Comparison of ENCODE assay signal across 1 cellular context in genomic region chr17:72465191-72466024, GRCh38.
TF ChIP-seq lines count a peak whose summit lies in the region.

No MANE protein-coding gene starts in this region.

TF ChIP-seq in HepG2, 621 proteins besides CTCF, POLR2A, EP300 and RAD21 (continued from another document and continues in another):
- TF ChIP-seq ZBTB34 (CRISPR knock-in tag; IDR thresholded peaks at IDR 0.05) = peak; percentile 26; the same call in 1 of the 2 replicates
- TF ChIP-seq ZBTB8A (CRISPR knock-in tag; IDR thresholded peaks at IDR 0.05; ENCODE audit: borderline replicate concordance, low read depth) = no peak
- 0 out of 2 replicates have a peak, but pooled peaks have one; percentile 24 for TF ChIP-seq ZHX2 (IDR thresholded peaks at IDR 0.05; ENCODE audit: low read depth)
- no peak for TF ChIP-seq ZHX2 (CRISPR knock-in tag; IDR thresholded peaks at IDR 0.05; ENCODE audit: borderline replicate concordance)
- TF ChIP-seq ZNF7 (CRISPR knock-in tag; IDR thresholded peaks at IDR 0.05) = no peak
- TF ChIP-seq TBL1XR1 (IDR thresholded peaks at IDR 0.05; ENCODE audit: borderline replicate concordance, low read length, partially characterized antibody) = no peak
- no peak for TF ChIP-seq IKZF1 (IDR thresholded peaks at IDR 0.05)
- no peak for TF ChIP-seq PBX2 (CRISPR knock-in tag; IDR thresholded peaks at IDR 0.05)
- 0 out of 2 replicates have a peak, but pooled peaks have one; percentile 16 for TF ChIP-seq KDM4B (CRISPR knock-in tag; IDR thresholded peaks at IDR 0.05)
- TF ChIP-seq ZSCAN25 (CRISPR knock-in tag; IDR thresholded peaks at IDR 0.05) = peak; percentile 50
- no peak for TF ChIP-seq ZUFSP (CRISPR knock-in tag; IDR thresholded peaks at IDR 0.05; ENCODE audit: borderline replicate concordance)
- no peak for TF ChIP-seq ZNF737 (CRISPR knock-in tag; IDR thresholded peaks at IDR 0.05; ENCODE audit: borderline replicate concordance)
- TF ChIP-seq ZNF703 (CRISPR knock-in tag; IDR thresholded peaks at IDR 0.05; ENCODE audit: borderline replicate concordance) = no peak
- TF ChIP-seq MXD3 (CRISPR knock-in tag; IDR thresholded peaks at IDR 0.05) = peak; percentile 60; the same call in 1 of the 2 replicates
- no peak for TF ChIP-seq ZC3H13 (CRISPR knock-in tag; IDR thresholded peaks at IDR 0.05)
- TF ChIP-seq RNF2 (conservative IDR thresholded peaks at IDR 0.05; ENCODE audit: low read depth) = no peak
- TF ChIP-seq ZSCAN12 (CRISPR knock-in tag; IDR thresholded peaks at IDR 0.05) = no peak
- TF ChIP-seq POGK (CRISPR knock-in tag; conservative IDR thresholded peaks at IDR 0.05) = no peak
- no peak for TF ChIP-seq FOXC1 (CRISPR knock-in tag; IDR thresholded peaks at IDR 0.05; ENCODE audit: borderline replicate concordance)
- TF ChIP-seq PRDM15 (CRISPR knock-in tag; IDR thresholded peaks at IDR 0.05) = no peak
- TF ChIP-seq ZNF589 (CRISPR knock-in tag; conservative IDR thresholded peaks at IDR 0.05) = no peak
- no peak for TF ChIP-seq NFE2 (CRISPR knock-in tag; IDR thresholded peaks at IDR 0.05)
- TF ChIP-seq ZNF136 (CRISPR knock-in tag; IDR thresholded peaks at IDR 0.05; ENCODE audit: low read depth) = no peak
- TF ChIP-seq HOXA7 (CRISPR knock-in tag; IDR thresholded peaks at IDR 0.05) = no peak
- TF ChIP-seq THAP7 (CRISPR knock-in tag; IDR thresholded peaks at IDR 0.05) = no peak
- peak; percentile 65; the same call in 1 of the 2 replicates for TF ChIP-seq HOMEZ (CRISPR knock-in tag; IDR thresholded peaks at IDR 0.05; ENCODE audit: low read depth)
- TF ChIP-seq LCORL (IDR thresholded peaks at IDR 0.05) = no peak
- peak; percentile 67; the same call in 1 of the 2 replicates for TF ChIP-seq LCORL (CRISPR knock-in tag; IDR thresholded peaks at IDR 0.05)
- no peak for TF ChIP-seq ZNF615 (CRISPR knock-in tag; IDR thresholded peaks at IDR 0.05; ENCODE audit: borderline replicate concordance)
- no peak for TF ChIP-seq ZNF20 (CRISPR knock-in tag; IDR thresholded peaks at IDR 0.05)
- no peak for TF ChIP-seq ZFP1 (CRISPR knock-in tag; IDR thresholded peaks at IDR 0.05)
- TF ChIP-seq ZNF772 (CRISPR knock-in tag; IDR thresholded peaks at IDR 0.05) = no peak; the same call in 1 of the 2 replicates
- TF ChIP-seq TCF7 (IDR thresholded peaks at IDR 0.05; ENCODE audit: low read depth) = no peak
- TF ChIP-seq HINFP (CRISPR knock-in tag; IDR thresholded peaks at IDR 0.05; ENCODE audit: low read depth) = no peak
- peak; percentile 11; the same call in 1 of the 2 replicates for TF ChIP-seq TGIF2 (CRISPR knock-in tag; IDR thresholded peaks at IDR 0.05)
- peak; percentile 52; the same call in 1 of the 2 replicates for TF ChIP-seq ZNF576 (CRISPR knock-in tag; IDR thresholded peaks at IDR 0.05)
- peak; percentile 84; the same call in 1 of the 2 replicates for TF ChIP-seq JUNB (CRISPR knock-in tag; IDR thresholded peaks at IDR 0.05; ENCODE audit: borderline replicate concordance)
- TF ChIP-seq ZFP36L2 (CRISPR knock-in tag; IDR thresholded peaks at IDR 0.05) = no peak
- no peak for TF ChIP-seq ZNF446 (CRISPR knock-in tag; IDR thresholded peaks at IDR 0.05)
- TF ChIP-seq HHEX (CRISPR knock-in tag; IDR thresholded peaks at IDR 0.05) = no peak
- no peak for TF ChIP-seq REXO4 (CRISPR knock-in tag; IDR thresholded peaks at IDR 0.05; ENCODE audit: borderline replicate concordance)
- TF ChIP-seq FOXO1 (CRISPR knock-in tag; IDR thresholded peaks at IDR 0.05) = peak; percentile 64; the same call in 1 of the 2 replicates
- no peak for TF ChIP-seq CCAR2 (optimal IDR thresholded peaks at IDR 0.05; ENCODE audit: low read depth, low read length)
- TF ChIP-seq RFX1 (IDR thresholded peaks at IDR 0.05) = no peak; the same call in 1 of the 2 replicates
